In the genomic region with DNA sequence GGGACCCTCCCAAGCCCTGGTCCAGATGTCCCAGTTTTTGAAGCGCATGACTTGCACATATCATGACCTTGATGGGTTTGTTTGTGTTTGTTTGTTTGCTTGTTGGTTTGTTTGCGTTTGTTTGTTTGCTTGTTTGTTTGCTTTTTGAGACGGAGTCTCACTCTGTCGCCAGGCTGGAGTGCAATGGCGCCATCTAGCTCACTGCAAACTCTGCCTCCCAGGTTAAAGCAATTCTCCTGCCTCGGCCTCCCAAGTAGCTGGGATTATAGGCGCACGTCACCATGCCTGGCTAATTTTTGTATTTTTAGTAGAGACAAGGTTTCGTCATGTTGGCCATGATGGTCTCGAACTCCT, we compare ENCODE assay signal across 1 cellular context.
TF ChIP-seq lines count a peak whose summit lies in the region.

No MANE protein-coding gene starts in this region.

TF ChIP-seq in GM23338, 12 proteins besides CTCF, POLR2A, EP300 and RAD21 (continued from another document):
- TF ChIP-seq, protein P1, sequence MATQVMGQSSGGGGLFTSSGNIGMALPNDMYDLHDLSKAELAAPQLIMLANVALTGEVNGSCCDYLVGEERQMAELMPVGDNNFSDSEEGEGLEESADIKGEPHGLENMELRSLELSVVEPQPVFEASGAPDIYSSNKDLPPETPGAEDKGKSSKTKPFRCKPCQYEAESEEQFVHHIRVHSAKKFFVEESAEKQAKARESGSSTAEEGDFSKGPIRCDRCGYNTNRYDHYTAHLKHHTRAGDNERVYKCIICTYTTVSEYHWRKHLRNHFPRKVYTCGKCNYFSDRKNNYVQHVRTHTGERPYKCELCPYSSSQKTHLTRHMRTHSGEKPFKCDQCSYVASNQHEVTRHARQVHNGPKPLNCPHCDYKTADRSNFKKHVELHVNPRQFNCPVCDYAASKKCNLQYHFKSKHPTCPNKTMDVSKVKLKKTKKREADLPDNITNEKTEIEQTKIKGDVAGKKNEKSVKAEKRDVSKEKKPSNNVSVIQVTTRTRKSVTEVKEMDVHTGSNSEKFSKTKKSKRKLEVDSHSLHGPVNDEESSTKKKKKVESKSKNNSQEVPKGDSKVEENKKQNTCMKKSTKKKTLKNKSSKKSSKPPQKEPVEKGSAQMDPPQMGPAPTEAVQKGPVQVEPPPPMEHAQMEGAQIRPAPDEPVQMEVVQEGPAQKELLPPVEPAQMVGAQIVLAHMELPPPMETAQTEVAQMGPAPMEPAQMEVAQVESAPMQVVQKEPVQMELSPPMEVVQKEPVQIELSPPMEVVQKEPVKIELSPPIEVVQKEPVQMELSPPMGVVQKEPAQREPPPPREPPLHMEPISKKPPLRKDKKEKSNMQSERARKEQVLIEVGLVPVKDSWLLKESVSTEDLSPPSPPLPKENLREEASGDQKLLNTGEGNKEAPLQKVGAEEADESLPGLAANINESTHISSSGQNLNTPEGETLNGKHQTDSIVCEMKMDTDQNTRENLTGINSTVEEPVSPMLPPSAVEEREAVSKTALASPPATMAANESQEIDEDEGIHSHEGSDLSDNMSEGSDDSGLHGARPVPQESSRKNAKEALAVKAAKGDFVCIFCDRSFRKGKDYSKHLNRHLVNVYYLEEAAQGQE (IDR thresholded peaks at IDR 0.05; ENCODE audit: unreplicated experiment), result peak; percentile 27
